In genomic region chr12:65556676-65557424, GRCh38 we compare ENCODE assay signal across 8 cellular contexts.
DNase-seq lines count a peak whose midpoint lies in the region; ATAC-seq lines count a peak whose summit lies in the region.

No MANE protein-coding gene starts in this region.

- POLR2A ChIA-PET in CD8-positive, alpha-beta memory T cell (lab: Charles Lee) = no interaction called here

- DNase-seq in CD8-positive, alpha-beta memory T cell = peak; percentile 10 to 55 (median 37)
- DNase-seq in NOMO-1 (lab: John Stamatoyannopoulos, UW; ENCODE audit: unreplicated experiment in 2 of 2) (peak; percentile 41 to 58), epithelial cell of prostate (ENCODE audit: low read depth, low spot score) (peak; percentile 81), myocyte (ENCODE audit: low read depth) (peak; percentile 81)
- peak; percentile 3 for DNase-seq in activated CD8-positive, alpha-beta memory T cell treated with anti-CD3 and anti-CD28 coated beads, Interleukin-2, amount 50 U/mL, for 1 hour (ENCODE audit: extremely low read depth)
- DNase-seq in stimulated activated CD8-positive, alpha-beta memory T cell treated with anti-CD3 and anti-CD28 coated beads, Interleukin-7, amount 100 ng/mL, for 48 hours (ENCODE audit: extremely low read depth in 1 of 2, low read depth in 1 of 2) = peak; percentile 9 to 23

- H3K4me3 Mint-ChIP-seq in CD8-positive, alpha-beta memory T cell = no peak overlapping the region

- H3K27ac ChIP-seq in CD8-positive, alpha-beta memory T cell (ENCODE audit: low read depth, low read length) = no peak overlapping the region
- H3K27ac ChIP-seq in epithelial cell of prostate = peak overlapping the region; percentile 40

- CTCF ChIA-PET in CD8-positive, alpha-beta memory T cell (lab: Charles Lee) = interaction anchor here (0.8 to 1.1 kb wide), 4 partner anchors 10 to 499 kb away, joined by 3 read pairs; no protein-coding TSS in a partner anchor

- H3K9me3 ChIP-seq in CD8-positive, alpha-beta memory T cell (ENCODE audit: low read length) = no peaks in the 10 kb centered on the region

- peaks cover 4 to 10% (median 8%) of the 10 kb centered on the region in 3 donors for H3K4me1 Mint-ChIP-seq in CD8-positive, alpha-beta memory T cell

- H3K36me3 Mint-ChIP-seq in CD8-positive, alpha-beta memory T cell = no peaks in the 10 kb centered on the region

- no peaks in the 10 kb centered on the region for H3K4me1 ChIP-seq in CD8-positive, alpha-beta memory T cell (ENCODE audit: insufficient read depth, low read length)

- peaks cover 3% of the 10 kb centered on the region for H3K27me3 ChIP-seq in CD8-positive, alpha-beta memory T cell (ENCODE audit: insufficient read depth, low read length, poor library complexity, severe bottlenecking)

- no peaks in the 10 kb centered on the region for H3K36me3 ChIP-seq in CD8-positive, alpha-beta memory T cell (ENCODE audit: insufficient read depth, low read length)

- H3K9me3 Mint-ChIP-seq in CD8-positive, alpha-beta memory T cell = peaks cover 0 to 7% (median 0%) of the 10 kb centered on the region in 5 donors

- ATAC-seq in GM19351 (IDR thresholded peaks at IDR 0.05; ENCODE audit: unreplicated experiment) (peak; percentile 99), HG03442 (IDR thresholded peaks at IDR 0.05; ENCODE audit: unreplicated experiment) (peak; percentile 99)

- peaks cover 5 to 22% of the 10 kb centered on the region in 2 donors for H3K27me3 Mint-ChIP-seq in CD8-positive, alpha-beta memory T cell

- no peak overlapping the region for H3K27ac Mint-ChIP-seq in CD8-positive, alpha-beta memory T cell

- H3K4me3 ChIP-seq in CD8-positive, alpha-beta memory T cell (ENCODE audit: low read length) = no peak overlapping the region

Comparison
In these comparisons a context has a peak if more than half of its experiments do, and no peak if none do; other contexts are left out.
1. DNase-seq: peak in every context shown above with its lines; median percentile 81 in epithelial cell of prostate; 81 in myocyte; 50 in NOMO-1; 37 in CD8-positive, alpha-beta memory T cell; 16 in stimulated activated CD8-positive, alpha-beta memory T cell treated with anti-CD3 and anti-CD28 coated beads, Interleukin-7, amount 100 ng/mL, for 48 hours; 3 in activated CD8-positive, alpha-beta memory T cell treated with anti-CD3 and anti-CD28 coated beads, Interleukin-2, amount 50 U/mL, for 1 hour.